12 cellular contexts compared by ENCODE assay signal in genomic region chr2:68349091-68349490, GRCh38. TPM values are rescaled to one million over a fixed set of nuclear protein-coding genes. Genes with fewer than 3 reads are reported as not detected.
"Had no signal": no experiment of that assay in that cellular context is flagged by ENCODE, and none has a peak within 500 bp of the region (broad histone marks: within the 10 kb centered on the region; RNA-seq: fewer than 3 reads in every experiment).

No MANE protein-coding gene starts in this region.

RNA-seq across cellular contexts. Expression of gene PLEK, which starts 16.0 kb away (rescaled TPM):
- total RNA-seq: astrocyte, bronchial epithelial cell, cardiac muscle cell, chondrocyte had no signal
- polyA plus RNA-seq: cardiac muscle cell had no signal

RNA-seq across cellular contexts. Expression of gene CNRIP1, which starts 29.3 kb away (rescaled TPM):
- total RNA-seq: activated naive CD4-positive, alpha-beta T cell treated with anti-CD3 and anti-CD28 coated beads for 36 hours; activated naive CD4-positive, alpha-beta T cell treated with anti-CD3 and anti-CD28 coated beads, Interleukin-2, amount 50 U/mL, for 72 hours; activated naive CD8-positive, alpha-beta T cell treated with anti-CD3 and anti-CD28 coated beads for 36 hours; activated naive CD8-positive, alpha-beta T cell treated with anti-CD3 and anti-CD28 coated beads, Interleukin-2, amount 10 ng/mL, durations not matched to agents 7 days and 5 days; activated T-cell treated with anti-CD3 and anti-CD28 coated beads, Interleukin-2, amount 50 U/mL, for 72 hours; activated T-helper 1 cell treated with anti-CD3 and anti-CD28 coated beads, Interleukin-12 subunit alpha, Interleukin-12 subunit beta, Interleukin-2, Interleukin-4 antibody, amounts not matched to agents 30 ng/mL and 10 ng/mL and 1 ng/mL, durations not matched to agents 14 hours and 24 hours and 36 hours; activated T-helper 17 cell treated with anti-CD3 and anti-CD28 coated beads, Interleukin-2, amount 50 U/mL, for 72 hours; activated T-helper 2 cell treated with anti-CD3 and anti-CD28 coated beads, Interferon-gamma antibody, Interleukin-2, Interleukin-4, amounts not matched to agents 10 μg/mL and 5 μg/mL and 100 μg/mL, durations not matched to agents 14 hours and 24 hours and 36 hours had no signal
